ENCODE assay signal across 1 cellular context in genomic region chr10:79385804-79386531, GRCh38.
TF ChIP-seq lines count a peak whose summit lies in the region.

No MANE protein-coding gene starts in this region.

TF ChIP-seq in WTC11, 78 proteins besides CTCF, POLR2A, EP300 and RAD21 (continued from another document):
- no peak for TF ChIP-seq ARID4B (CRISPR knock-in tag; IDR thresholded peaks at IDR 0.05; ENCODE audit: borderline replicate concordance)
TF ChIP-seq in WTC11: peak in this region for 0.
